ENCODE assay signal across 8 cellular contexts in genomic region chr2:86337235-86338099, GRCh38. TPM values are rescaled to one million over a fixed set of nuclear protein-coding genes. Genes with fewer than 3 reads are reported as not detected.
DNase-seq lines count a peak whose midpoint lies in the region; ATAC-seq and TF ChIP-seq lines count a peak whose summit lies in the region.

REEP1 (minus strand) TSS chr2:86337626; CDS start chr2:86337510, 116 bp downstream.

- H3K27ac ChIP-seq in Karpas-422 (ENCODE audit: low read length) (no peak within 1 kb of the TSS), OCI-LY7 (ENCODE audit: low read depth, low read length, poor library complexity, severe bottlenecking) (no peak within 1 kb of the TSS)

- H3K9me3 ChIP-seq in Karpas-422 (ENCODE audit: low read length) (no peaks in the 10 kb centered on the region), OCI-LY7 (ENCODE audit: low read length) (peaks cover 5% of the 10 kb centered on the region; the same call in 1 of the 2 replicates)

- no peaks in the 10 kb centered on the region for H3K36me3 ChIP-seq in Karpas-422 (ENCODE audit: insufficient read depth, low read length)
- H3K36me3 ChIP-seq in OCI-LY7 (ENCODE audit: insufficient read depth, low read length), result no peaks in the 10 kb centered on the region

- POLR2A ChIA-PET in OCI-LY7 (lab: Charles Lee), result no interaction called here

- ATAC-seq in left cardiac atrium, result peak; percentile 86 to 88
- ATAC-seq in HG02852 (IDR thresholded peaks at IDR 0.05; ENCODE audit: unreplicated experiment), result no peak

- 0 out of 2 replicates have a peak, but pooled peaks cover 3% of the 10 kb centered on the region for H4K20me1 ChIP-seq in Karpas-422 (ENCODE audit: insufficient read depth, low read depth, low read length)
- no peaks in the 10 kb centered on the region for H4K20me1 ChIP-seq in OCI-LY7 (ENCODE audit: insufficient read depth, low read length)

- intact Hi-C loops in left cardiac atrium (cut with DNase I) (loop anchor here in 1 of 2 donors (5.0 kb wide), 1 partner anchor 35 kb away; no protein-coding TSS in a partner anchor), posterior vena cava (cut with DNase I) (loop anchor here in 1 of 2 donors (5.0 kb wide), 1 partner anchor 35 kb away; no protein-coding TSS in a partner anchor), OCI-LY7 (cut with micrococcal nuclease; ENCODE audit: unreplicated experiment) (no loop called here)

- H3K9me2 ChIP-seq in Karpas-422 (replicated peaks; ENCODE audit: insufficient read depth, low read length) (no peaks in the 10 kb centered on the region), OCI-LY7 (ENCODE audit: insufficient read depth, low read length) (no peaks in the 10 kb centered on the region)

- H2AFZ ChIP-seq in Karpas-422 (ENCODE audit: low read length) (no peak within 1 kb of the TSS), OCI-LY7 (ENCODE audit: low read length) (no peak within 1 kb of the TSS)

- no peak within 1 kb of the TSS; the same call in 1 of the 2 replicates for H3K4me3 ChIP-seq in Karpas-422 (ENCODE audit: low read length)
- H3K4me3 ChIP-seq in OCI-LY7 (ENCODE audit: low read depth, low read length, poor library complexity, severe bottlenecking), result no peak within 1 kb of the TSS

- no peak within 1 kb of the TSS for H3K9ac ChIP-seq in Karpas-422 (ENCODE audit: low read length)

- no peaks in the 10 kb centered on the region for H3K4me1 ChIP-seq in Karpas-422 (ENCODE audit: low read length)
- H3K4me1 ChIP-seq in OCI-LY7 (ENCODE audit: insufficient read depth, low read length, poor library complexity, severe bottlenecking), result no peaks in the 10 kb centered on the region

- TF ChIP-seq CTCF in OCI-LY7 (conservative IDR thresholded peaks at IDR 0.05; ENCODE audit: low read length), result no peak

- peak within 1 kb of the TSS; percentile 10 for H3K4me2 ChIP-seq in Karpas-422 (ENCODE audit: low read depth, low read length, poor library complexity, severe bottlenecking)
- H3K4me2 ChIP-seq in OCI-LY7 (ENCODE audit: low read length), result no peak within 1 kb of the TSS

- peak; percentile 53 for DNase-seq in GM03348 (ENCODE audit: low spot score)
- DNase-seq in Karpas-422, result no peak
- peak; percentile 29 for DNase-seq in activated naive CD4-positive, alpha-beta T cell treated with anti-CD3 and anti-CD28 coated beads, Interleukin-2, amount 50 U/mL, for 16 hours
- DNase-seq in left cardiac atrium, result peak; percentile 31
- DNase-seq in posterior vena cava (ENCODE audit: low spot score), result no peak
- no peak for DNase-seq in NCI-H1694 treated with DMSO at 0.1 percent for 48 hours (lab: John Stamatoyannopoulos, UW)
- DNase-seq in OCI-LY7 (ENCODE audit: low spot score), result no peak

- no peaks in the 10 kb centered on the region for H3K27me3 ChIP-seq in Karpas-422 (ENCODE audit: low read length)

- H3K79me2 ChIP-seq in Karpas-422 (ENCODE audit: low read length) (no peaks in the 10 kb centered on the region), OCI-LY7 (ENCODE audit: insufficient read depth, low read depth, low read length) (no peaks in the 10 kb centered on the region)

- CTCF ChIA-PET in OCI-LY7 (lab: Charles Lee; ENCODE audit: unreplicated experiment), result no interaction called here

- BruUV-seq in OCI-LY7 (replicated peaks; lab: Mats Ljungman, UMichigan), result no TSS peak

RNA-seq across cellular contexts. Expression of gene REEP1, which starts in this region (rescaled TPM):
- 0.22 TPM in 1 of 2 replicates, not detected in the other for total RNA-seq in Karpas-422 (2014; rRNA removed; shearing (Covaris generic); ENCODE audit: low replicate concordance)
- total RNA-seq in left cardiac atrium, result 10 to 100 TPM; 15.7 to 22.5 TPM
- 10 to 100 TPM; 48.4 to 55.2 TPM for total RNA-seq in posterior vena cava
- total RNA-seq in OCI-LY7 (2014; rRNA removed; shearing (Covaris generic)), result not detected in 2 replicates
- total RNA-seq in OCI-LY7 (2022), result not detected in 2 replicates

Comparison
In these comparisons a context has a peak if more than half of its experiments do, and no peak if none do; other contexts are left out.
1. RNA of gene REEP1 (total RNA-seq): 48.4 to 55.2 TPM in posterior vena cava and 15.7 to 22.5 TPM in left cardiac atrium; 0.22 TPM in Karpas-422 and not detected in OCI-LY7; every median in the first group is over 10 times any median in the second.
2. DNase-seq: peak in GM03348 (single experiment), activated naive CD4-positive, alpha-beta T cell treated with anti-CD3 and anti-CD28 coated beads, Interleukin-2, amount 50 U/mL, for 16 hours (single experiment) and left cardiac atrium (single experiment); none in Karpas-422 (single experiment), posterior vena cava (single experiment), NCI-H1694 treated with DMSO at 0.1 percent for 48 hours (single experiment) and OCI-LY7 (single experiment).